In the genomic region with DNA sequence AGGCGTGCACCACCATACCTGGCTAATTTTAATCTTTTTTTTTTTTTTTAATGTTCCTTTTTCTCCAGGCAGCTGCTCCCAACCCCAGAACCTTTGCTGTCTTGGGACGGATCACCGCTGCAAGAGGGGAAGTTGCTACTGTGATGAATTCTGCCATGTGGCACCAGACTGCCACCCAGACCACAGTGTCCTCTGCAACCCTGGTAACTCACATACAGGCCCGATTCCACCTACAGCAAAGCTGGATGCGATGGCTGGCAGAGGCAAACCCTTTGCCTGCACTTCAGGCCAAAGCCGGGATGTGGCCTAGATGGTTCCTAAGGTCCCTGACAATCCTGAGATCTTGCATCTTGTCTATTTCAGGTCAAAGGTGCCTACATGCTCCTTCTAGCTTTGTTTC, we compare ENCODE assay signal across 3 cellular contexts.
TF ChIP-seq lines count a peak whose summit lies in the region.

No MANE protein-coding gene starts in this region.

TF ChIP-seq in GM12891, 5 proteins besides CTCF, POLR2A, EP300 and RAD21:
- TF ChIP-seq PAX5 (IDR thresholded peaks at IDR 0.05; ENCODE audit: insufficient read depth, low read length, severe bottlenecking) (no peak), TAF1 (IDR thresholded peaks at IDR 0.05; ENCODE audit: low read depth, low read length) (no peak), POU2F2 (IDR thresholded peaks at IDR 0.05; ENCODE audit: low read depth, low read length) (no peak)

TF ChIP-seq in WTC11, 78 proteins besides CTCF, POLR2A, EP300 and RAD21:
- no peak for TF ChIP-seq ZNF121 (CRISPR knock-in tag; IDR thresholded peaks at IDR 0.05)
- TF ChIP-seq PRDM15 (CRISPR knock-in tag; IDR thresholded peaks at IDR 0.05) = 0 out of 2 replicates have a peak, but pooled peaks have one; percentile 17

TF ChIP-seq in HepG2, 621 proteins besides CTCF, POLR2A, EP300 and RAD21:
- TF ChIP-seq KLF11 (CRISPR knock-in tag; IDR thresholded peaks at IDR 0.05) = no peak
- 0 out of 2 replicates have a peak, but pooled peaks have one; percentile 10 for TF ChIP-seq HCFC1 (IDR thresholded peaks at IDR 0.05; ENCODE audit: low read depth, low read length)
